Comparison of ENCODE assay signal across 9 cellular contexts in genomic region chr22:38981659-38982007, GRCh38. TPM values are rescaled to one million over a fixed set of nuclear protein-coding genes. Genes with fewer than 3 reads are reported as not detected.
A peak's percentile ranks its signal among the peaks of the same experiment; 100 is the strongest.
DNase-seq lines count a peak whose midpoint lies in the region; ATAC-seq, FAIRE-seq and TF ChIP-seq lines count a peak whose summit lies in the region.
"Had no signal": no experiment of that assay in that cellular context is flagged by ENCODE, and none has a peak within 500 bp of the region (broad histone marks: within the 10 kb centered on the region; RNA-seq: fewer than 3 reads in every experiment).

No MANE protein-coding gene starts in this region.

- no peaks in the 10 kb centered on the region for H3K36me3 ChIP-seq in heart left ventricle
- no peaks in the 10 kb centered on the region for H3K36me3 ChIP-seq in mucosa of descending colon (ENCODE audit: low read depth)

- peaks cover 0 to 18% (median 10%) of the 10 kb centered on the region in 12 donors for H3K4me1 ChIP-seq in heart left ventricle
- H3K4me1 ChIP-seq in mucosa of descending colon (ENCODE audit: low read depth), result no peaks in the 10 kb centered on the region

- H3K9me3 ChIP-seq in heart left ventricle (no peaks in the 10 kb centered on the region), mucosa of descending colon (no peaks in the 10 kb centered on the region)

- in situ Hi-C loops in astrocyte of the spinal cord (cut with HindIII; ENCODE audit: low sequenced_read_pairs), result no loop called here

- H3K27me3 ChIP-seq in heart left ventricle, result no peaks in the 10 kb centered on the region

- intact Hi-C loops in heart left ventricle (cut with DNase I) (loop anchor here in 2 of 10 donors (5.0 kb wide), 1 partner anchor 109 kb away; the partner anchor contains the start of gene CBX6 (in 2 of the 2)), Right ventricle myocardium inferior (cut with DNase I) (no loop called here), mucosa of descending colon (cut with DNase I, micrococcal nuclease) (no loop called here)

- DNase-seq in heart left ventricle (no peak), Right ventricle myocardium inferior (ENCODE audit: missing footprints) (no peak), astrocyte of the spinal cord (ENCODE audit: low read depth, low spot score) (peak; percentile 8), mucosa of descending colon (peak in 1 of 3 donors; percentile 40), urothelium cell line (ENCODE audit: low spot score) (no peak), NCI-H1930 (lab: John Stamatoyannopoulos, UW) (no peak)
- DNase-seq in stimulated activated naive CD4-positive, alpha-beta T cell (lab: John Stamatoyannopoulos, UW), result no peak
- DNase-seq in central memory CD4-positive, alpha-beta T cell, result no peak

- ATAC-seq in heart left ventricle, result peak in 3 of 4 donors; percentile 30 to 58 (median 40)
- no peak for ATAC-seq in Right ventricle myocardium inferior
- ATAC-seq in mucosa of descending colon, result peak; percentile 46

- 17 to 24% (median 23%) methylated on average over 6 of the region's 6 CpGs; no CpG with 5 or more reads in 1 of the 4 donors for WGBS in heart left ventricle, 4 donors

- peak overlapping the region in 11 of 12 donors; percentile 7 to 62 (median 49) for H3K4me3 ChIP-seq in heart left ventricle
- H3K4me3 ChIP-seq in astrocyte of the spinal cord (ENCODE audit: low read depth, low read length), result no peak overlapping the region
- no peak overlapping the region for H3K4me3 ChIP-seq in mucosa of descending colon

- H3K27ac ChIP-seq in heart left ventricle, result peak overlapping the region in 7 of 12 donors; percentile 2 to 78 (median 46)

- TF ChIP-seq CTCF in heart left ventricle (IDR thresholded peaks at IDR 0.05), result no peak
- no peak for TF ChIP-seq CTCF in astrocyte of the spinal cord (IDR thresholded peaks at IDR 0.05; ENCODE audit: low read depth, low read length)
- TF ChIP-seq CTCF in mucosa of descending colon (IDR thresholded peaks at IDR 0.05), result no peak

- FAIRE-seq in urothelium cell line (lab: Jason Lieb, UNC), result peak; percentile 95

- TF ChIP-seq POLR2A in heart left ventricle (IDR thresholded peaks at IDR 0.05), result no peak

RNA-seq across cellular contexts. Expression of gene APOBEC3B, which starts 0.5 kb away (rescaled TPM):
- 10 to 100 TPM in 1 of 9 donors, 1 to 10 TPM in 3, under 1 TPM in 3, not detected in 2; 0.49 to 10.3 (median 1.1) TPM for total RNA-seq in heart left ventricle
- polyA plus RNA-seq in heart left ventricle, result 1 to 10 TPM in 1 of 2 donors, under 1 TPM in 1; 0.85 to 1.0 TPM
- total RNA-seq in Right ventricle myocardium inferior, result 0.78 TPM
- 10 to 100 TPM in 2 of 3 donors, 1 to 10 TPM in 1; 8.4 to 49.5 (median 23.6) TPM for total RNA-seq in mucosa of descending colon

RNA-seq across cellular contexts. Expression of gene APOBEC3A, which starts 24.2 kb away (rescaled TPM):
- total RNA-seq in heart left ventricle (1 to 10 TPM in 3 of 9 donors, under 1 TPM in 3, not detected in 3; 0.36 to 7.7 (median 1.4) TPM), Right ventricle myocardium inferior (0.78 TPM), mucosa of descending colon (10 to 100 TPM in 1 of 3 donors, 1 to 10 TPM in 1, under 1 TPM in 1; 0.92 to 23.6 (median 2.5) TPM)
- 1 to 10 TPM in 1 of 2 donors, under 1 TPM in 1; 0.58 to 1.4 TPM for polyA plus RNA-seq in heart left ventricle
- total RNA-seq: renal cortical epithelial cell had no signal

RNA-seq across cellular contexts. Expression of gene APOBEC3C, which starts 32.4 kb away (rescaled TPM):
- total RNA-seq in heart left ventricle (10 to 100 TPM in 8 of 9 donors, 1 to 10 TPM in 1; 7.3 to 53.8 (median 26.3) TPM), Right ventricle myocardium inferior (27.9 TPM), mucosa of descending colon (10 to 100 TPM; 23.1 to 30.6 (median 24.1) TPM)
- 10 to 100 TPM; 12.3 to 24.9 TPM for polyA plus RNA-seq in heart left ventricle

RNA-seq across cellular contexts. Expression of gene APOBEC3D, which starts 39.3 kb away (rescaled TPM):
- total RNA-seq in heart left ventricle (1 to 10 TPM in 4 of 9 donors, under 1 TPM in 5; 0.20 to 4.7 (median 0.87) TPM), Right ventricle myocardium inferior (0.95 TPM), mucosa of descending colon (1 to 10 TPM; 4.6 to 7.0 (median 6.5) TPM)
- 1 to 10 TPM in 1 of 2 donors, under 1 TPM in 1; 0.80 to 1.4 TPM for polyA plus RNA-seq in heart left ventricle

RNA-seq across cellular contexts. Expression of gene APOBEC3F, which starts 59.0 kb away (rescaled TPM):
- total RNA-seq in heart left ventricle (10 to 100 TPM in 2 of 9 donors, 1 to 10 TPM in 7; 1.2 to 18.2 (median 4.3) TPM), Right ventricle myocardium inferior (6.7 TPM), mucosa of descending colon (10 to 100 TPM in 1 of 3 donors, 1 to 10 TPM in 2; 7.4 to 14.1 (median 8.8) TPM)
- polyA plus RNA-seq in heart left ventricle, result 1 to 10 TPM; 1.4 to 9.6 TPM

Comparison
In these comparisons a context has a peak if more than half of its experiments do, and no peak if none do; other contexts are left out.
1. H3K4me3 ChIP-seq: peak in heart left ventricle (11 of 12); none in astrocyte of the spinal cord (single experiment) and mucosa of descending colon (single experiment).